1 cellular context compared by ENCODE assay signal in genomic region chr6:33248932-33249731, GRCh38.
TF ChIP-seq lines count a peak whose summit lies in the region.

No MANE protein-coding gene starts in this region.

TF ChIP-seq in K562, 482 proteins besides CTCF, POLR2A, EP300 and RAD21 (continued from another document and continues in another):
- peak; percentile 30; the same call in 1 of the 2 replicates for TF ChIP-seq CREB3L1 (IDR thresholded peaks at IDR 0.05; ENCODE audit: borderline replicate concordance, low read depth)
- peak in 1 of 2 experiments; percentile 71; a peak in 2 of 4 replicates for TF ChIP-seq SRF (CRISPR knock-in tag; IDR thresholded peaks at IDR 0.05)
- TF ChIP-seq ZNF518B (CRISPR knock-in tag; IDR thresholded peaks at IDR 0.05), result no peak
- TF ChIP-seq GTF2A2 (tag; IDR thresholded peaks at IDR 0.05), result no peak
- no peak for TF ChIP-seq PATZ1 (CRISPR knock-in tag; IDR thresholded peaks at IDR 0.05; ENCODE audit: borderline replicate concordance)
- no peak for TF ChIP-seq ATF6 (CRISPR knock-in tag; IDR thresholded peaks at IDR 0.05)
- 0 out of 2 replicates have a peak, but pooled peaks have one; percentile 9 for TF ChIP-seq MXI1 (IDR thresholded peaks at IDR 0.05; ENCODE audit: low read depth, low read length)
- TF ChIP-seq SETDB1 (IDR thresholded peaks at IDR 0.05; ENCODE audit: low read length), result no peak
- no peak for TF ChIP-seq ZNF3 (CRISPR knock-in tag; IDR thresholded peaks at IDR 0.05)
- TF ChIP-seq SIN3B (IDR thresholded peaks at IDR 0.05; ENCODE audit: low read depth), result no peak
- TF ChIP-seq BCL6 (CRISPR knock-in tag; IDR thresholded peaks at IDR 0.05), result no peak
- TF ChIP-seq ZNF41 (CRISPR knock-in tag; conservative IDR thresholded peaks at IDR 0.05), result no peak
- peak; percentile 62; the same call in 1 of the 2 replicates for TF ChIP-seq ZBTB9 (CRISPR knock-in tag; IDR thresholded peaks at IDR 0.05)
- TF ChIP-seq SMARCE1 (IDR thresholded peaks at IDR 0.05), result peak; percentile 21; the same call in 1 of the 2 replicates
- no peak for TF ChIP-seq ZNF384 (IDR thresholded peaks at IDR 0.05; ENCODE audit: low read depth, low read length)
- no peak for TF ChIP-seq TFAM (CRISPR knock-in tag; conservative IDR thresholded peaks at IDR 0.05)
- TF ChIP-seq HNRNPH1 (optimal IDR thresholded peaks at IDR 0.05; ENCODE audit: low read depth, low read length), result no peak
- TF ChIP-seq CUX1 (CRISPR knock-in tag; IDR thresholded peaks at IDR 0.05), result no peak
- 0 out of 2 replicates have a peak, but pooled peaks have one; percentile 58 for TF ChIP-seq RREB1 (CRISPR knock-in tag; IDR thresholded peaks at IDR 0.05)
- TF ChIP-seq POLR2B (IDR thresholded peaks at IDR 0.05; ENCODE audit: low read depth, partially characterized antibody), result peak; percentile 87
- no peak for TF ChIP-seq MCM7 (IDR thresholded peaks at IDR 0.05)
- TF ChIP-seq EWSR1 (IDR thresholded peaks at IDR 0.05; ENCODE audit: borderline replicate concordance, low read depth, partially characterized antibody), result no peak
- no peak for TF ChIP-seq KLF10 (CRISPR knock-in tag; IDR thresholded peaks at IDR 0.05)
- TF ChIP-seq BRF1 (IDR thresholded peaks at IDR 0.05; ENCODE audit: borderline replicate concordance, extremely low read depth, insufficient read length), result no peak
- TF ChIP-seq SMARCA4 (IDR thresholded peaks at IDR 0.05), result no peak; the same call in 1 of the 2 replicates
- TF ChIP-seq NFXL1 (CRISPR knock-in tag; IDR thresholded peaks at IDR 0.05), result no peak
- TF ChIP-seq ZBTB17 (CRISPR knock-in tag; IDR thresholded peaks at IDR 0.05), result no peak
- no peak for TF ChIP-seq NEUROD1 (IDR thresholded peaks at IDR 0.05; ENCODE audit: borderline replicate concordance, low read depth, low read length, partially characterized antibody)
- TF ChIP-seq EHMT2 (IDR thresholded peaks at IDR 0.05), result no peak
- no peak for TF ChIP-seq CREBBP (IDR thresholded peaks at IDR 0.05; ENCODE audit: low read depth, low read length)
- peak; percentile 14; the same call in 1 of the 2 replicates for TF ChIP-seq ZNF445 (CRISPR knock-in tag; IDR thresholded peaks at IDR 0.05; ENCODE audit: low read depth)
- TF ChIP-seq NR2F6 (CRISPR knock-in tag; IDR thresholded peaks at IDR 0.05), result no peak
- 0 out of 2 replicates have a peak, but pooled peaks have one; percentile 64 for TF ChIP-seq ZSCAN32 (CRISPR knock-in tag; IDR thresholded peaks at IDR 0.05)
- TF ChIP-seq RAD51 (IDR thresholded peaks at IDR 0.05; ENCODE audit: borderline replicate concordance, low read depth), result no peak; the same call in 1 of the 2 replicates
- TF ChIP-seq ZFX (CRISPR knock-in tag; IDR thresholded peaks at IDR 0.05), result peak; percentile 87
- no peak for TF ChIP-seq SMARCC2 (IDR thresholded peaks at IDR 0.05; ENCODE audit: low read depth)
